ENCODE assay signal across 8 cellular contexts in genomic region chr7:32490127-32490796, GRCh38. TPM values are rescaled to one million over a fixed set of nuclear protein-coding genes. Genes with fewer than 3 reads are reported as not detected.
DNase-seq lines count a peak whose midpoint lies in the region; ATAC-seq and TF ChIP-seq lines count a peak whose summit lies in the region.

TSS of gene LSM5 (minus strand) at chr7:32490380. CDS start at chr7:32490365, 15 bp downstream.

- CTCF ChIA-PET in activated CD4-positive, alpha-beta T cell treated with anti-CD3 and anti-CD28 coated beads, Interleukin-2, amount 10 ng/mL, durations not matched to agents 7 days and 5 days (lab: Charles Lee), result interaction anchor here (1.0 kb wide), 1 partner anchor 12 kb away, joined by 4 read pairs; no protein-coding TSS in a partner anchor

- H3K4me3 Mint-ChIP-seq in activated CD4-positive, alpha-beta T cell treated with anti-CD3 and anti-CD28 coated beads, Interleukin-2, amount 10 ng/mL, durations not matched to agents 7 days and 5 days, result peak within 1 kb of the TSS; percentile 81

- POLR2A ChIA-PET in activated CD4-positive, alpha-beta T cell treated with anti-CD3 and anti-CD28 coated beads, Interleukin-2, amount 10 ng/mL, durations not matched to agents 7 days and 5 days (lab: Charles Lee), result no interaction called here

- H3K4me3 ChIP-seq in BE2C (ENCODE audit: low read depth, low read length) (peak within 1 kb of the TSS; percentile 94), left lung (peak within 1 kb of the TSS; percentile 73 to 76)

- no peaks in the 10 kb centered on the region for H3K27me3 ChIP-seq in BE2C
- no peaks in the 10 kb centered on the region for H3K27me3 ChIP-seq in left lung

- DNase-seq in BE2C (peak; percentile 92), NCI-H69 (lab: John Stamatoyannopoulos, UW) (peak; percentile 97), dedifferentiated amniotic fluid mesenchymal stem cell (ENCODE audit: extremely low spot score) (peak; percentile 95), left lung (peak; percentile 94)
- DNase-seq in activated CD4-positive, alpha-beta T cell treated with anti-CD3 and anti-CD28 coated beads, Interleukin-2, amount 10 ng/mL, durations not matched to agents 7 days and 5 days, result peak; percentile 93
- DNase-seq in stimulated activated CD4-positive, alpha-beta T cell treated with anti-CD3 and anti-CD28 coated beads, Interleukin-2, amount 100 ng/mL, for 48 hours, result peak; percentile 80 to 82

- TF ChIP-seq CTCF in BE2C (IDR thresholded peaks at IDR 0.05; ENCODE audit: low read depth, low read length), result no peak
- no peak for TF ChIP-seq CTCF in left lung (IDR thresholded peaks at IDR 0.05)

- no peaks in the 10 kb centered on the region for H3K9me3 Mint-ChIP-seq in activated CD4-positive, alpha-beta T cell treated with anti-CD3 and anti-CD28 coated beads, Interleukin-2, amount 10 ng/mL, durations not matched to agents 7 days and 5 days

- peaks cover 45% of the 10 kb centered on the region for H3K4me1 Mint-ChIP-seq in activated CD4-positive, alpha-beta T cell treated with anti-CD3 and anti-CD28 coated beads, Interleukin-2, amount 10 ng/mL, durations not matched to agents 7 days and 5 days

- no peaks in the 10 kb centered on the region for H3K27me3 Mint-ChIP-seq in activated CD4-positive, alpha-beta T cell treated with anti-CD3 and anti-CD28 coated beads, Interleukin-2, amount 10 ng/mL, durations not matched to agents 7 days and 5 days

- no peaks in the 10 kb centered on the region for H3K4me1 ChIP-seq in BE2C
- H3K4me1 ChIP-seq in left lung, result peaks cover 3 to 25% of the 10 kb centered on the region in 2 donors

- H3K27ac ChIP-seq in left lung, result peak within 1 kb of the TSS; percentile 86 to 89

- H3K27ac Mint-ChIP-seq in activated CD4-positive, alpha-beta T cell treated with anti-CD3 and anti-CD28 coated beads, Interleukin-2, amount 10 ng/mL, durations not matched to agents 7 days and 5 days, result peak within 1 kb of the TSS; percentile 92

- peaks cover 28% of the 10 kb centered on the region for H3K36me3 Mint-ChIP-seq in activated CD4-positive, alpha-beta T cell treated with anti-CD3 and anti-CD28 coated beads, Interleukin-2, amount 10 ng/mL, durations not matched to agents 7 days and 5 days (ENCODE audit: low read depth)

- H3K36me3 ChIP-seq in BE2C, result peaks cover 14% of the 10 kb centered on the region
- peaks cover 0 to 20% of the 10 kb centered on the region in 2 donors for H3K36me3 ChIP-seq in left lung

- ATAC-seq in GM19328 (IDR thresholded peaks at IDR 0.05; ENCODE audit: unreplicated experiment) (peak; percentile 80), HG03520 (IDR thresholded peaks at IDR 0.05; ENCODE audit: unreplicated experiment) (peak; percentile 87), left lung (peak; percentile 87)

- intact Hi-C loops in left lung (cut with DNase I), result no loop called here

- H3K9me3 ChIP-seq in BE2C (no peaks in the 10 kb centered on the region), left lung (no peaks in the 10 kb centered on the region)

RNA-seq across cellular contexts. Expression of gene LSM5, which starts in this region (rescaled TPM):
- 127 TPM for polyA plus RNA-seq in BE2C (2012; ENCODE audit: insufficient read depth, insufficient read length, low read depth)
- 10 to 100 TPM; 76.7 to 79.1 TPM for total RNA-seq in activated CD4-positive, alpha-beta T cell treated with anti-CD3 and anti-CD28 coated beads, Interleukin-2, amount 10 ng/mL, durations not matched to agents 7 days and 5 days
- total RNA-seq in left lung, result 10 to 100 TPM; 39.4 to 44.9 TPM

Comparison
In these comparisons a context has a peak if more than half of its experiments do, and no peak if none do; other contexts are left out.
1. Peak in every context shown above with its lines: DNase-seq, ATAC-seq, H3K4me3 ChIP-seq and H3K27ac ChIP-seq.